Comparison of ENCODE assay signal across 9 cellular contexts in the genomic region with DNA sequence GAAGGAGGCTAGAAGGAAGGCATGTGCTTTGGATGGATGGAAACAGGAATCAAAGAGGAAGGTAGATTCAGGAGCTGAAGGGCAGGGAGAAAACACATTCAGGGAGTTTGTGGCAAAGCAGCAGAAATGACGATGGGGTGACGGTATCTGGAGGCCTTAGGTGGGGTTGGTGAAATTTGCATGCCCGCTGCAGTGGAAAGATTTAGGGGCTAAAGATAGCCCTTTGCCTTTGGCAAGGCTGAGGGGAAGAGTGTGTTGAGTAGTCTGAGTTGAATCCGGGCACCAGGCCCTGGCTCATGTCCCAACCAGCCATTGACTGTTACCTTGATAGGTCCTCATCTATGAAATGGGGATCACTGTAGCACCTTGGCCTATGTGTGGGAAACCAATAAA. TPM values are rescaled to one million over a fixed set of nuclear protein-coding genes. Genes with fewer than 3 reads are reported as not detected.
DNase-seq lines count a peak whose midpoint lies in the region; ATAC-seq, FAIRE-seq and TF ChIP-seq lines count a peak whose summit lies in the region.
"Had no signal": no experiment of that assay in that cellular context is flagged by ENCODE, and none has a peak within 500 bp of the region (broad histone marks: within the 10 kb centered on the region; RNA-seq: fewer than 3 reads in every experiment).

No MANE protein-coding gene starts in this region.

- no peak for FAIRE-seq in endothelial cell of umbilical vein (lab: Jason Lieb, UNC)

- peaks cover 70% of the 10 kb centered on the region for H3K79me2 ChIP-seq in DND-41 (ENCODE audit: insufficient read depth, low read length)
- peaks cover 62% of the 10 kb centered on the region for H3K79me2 ChIP-seq in PC-3 (ENCODE audit: low read length)
- H3K79me2 ChIP-seq in endothelial cell of umbilical vein (ENCODE audit: control insufficient read depth, insufficient read depth, low read length) = peaks cover 56% of the 10 kb centered on the region

- H3K14ac ChIP-seq in neuronal stem cell (ENCODE audit: low read length) = no peak overlapping the region

- no peak overlapping the region for H3K18ac ChIP-seq in neuronal stem cell (ENCODE audit: low read length)

- BruUV-seq in PC-3 (replicated peaks; lab: Mats Ljungman, UMichigan) (no TSS peak), endothelial cell of umbilical vein (replicated peaks; lab: Mats Ljungman, UMichigan) (no TSS peak)

- no peak overlapping the region for H4K8ac ChIP-seq in neuronal stem cell (ENCODE audit: low read depth, low read length)

- H3K4me3 ChIP-seq in DND-41 (ENCODE audit: low read depth in 1 of 2, low read length in 2 of 2) = peak overlapping the region; percentile 65 to 77; a peak in 3 of 4 replicates
- H3K4me3 ChIP-seq in PC-3 (ENCODE audit: low read length) = peak overlapping the region; percentile 92
- H3K4me3 ChIP-seq in endothelial cell of umbilical vein (replicated peaks in 1 of 3; ENCODE audit: insufficient read depth in 1 of 3, low read depth in 1 of 3, low read length in 3 of 3) = peak overlapping the region in 2 of 3 experiments; percentile 65 to 73
- peak overlapping the region; percentile 36 to 76 for H3K4me3 ChIP-seq in neuronal stem cell (ENCODE audit: low read length in 2 of 2)

- no peak overlapping the region for H2AK5ac ChIP-seq in neuronal stem cell (ENCODE audit: low read depth, low read length)

- no peak overlapping the region for H2BK5ac ChIP-seq in neuronal stem cell (ENCODE audit: low read length)

- dilution Hi-C loops in endothelial cell of umbilical vein (cut with MboI; ENCODE audit: extremely low pct_ligation_motif_present, low sequenced_read_pairs) = no loop called here

- POLR2A ChIA-PET in PC-3 (lab: Charles Lee; ENCODE audit: unreplicated experiment) (no interaction called here), endothelial cell of umbilical vein (lab: Charles Lee) (no interaction called here)

- intact Hi-C loops in PC-3 (cut with micrococcal nuclease) = loop anchor here (5.0 kb wide), 2 partner anchors 264 to 781 kb away; a partner anchor contains a TSS
- intact Hi-C loops in endothelial cell of umbilical vein (cut with micrococcal nuclease) = loop anchor here (5.0 to 10.0 kb wide), 2 partner anchors 274 to 742 kb away; a partner anchor contains a TSS

- CTCF ChIA-PET in PC-3 (lab: Charles Lee) = no interaction called here
- CTCF ChIA-PET in endothelial cell of umbilical vein (lab: Charles Lee) = no interaction called here

- no peak overlapping the region for H3K23ac ChIP-seq in neuronal stem cell (ENCODE audit: low read depth, low read length, poor library complexity)

- peak overlapping the region; percentile 89 for H3K9ac ChIP-seq in DND-41 (ENCODE audit: low read depth, low read length)
- peak overlapping the region; percentile 67 for H3K9ac ChIP-seq in PC-3 (ENCODE audit: low read length)
- H3K9ac ChIP-seq in endothelial cell of umbilical vein (replicated peaks; ENCODE audit: extremely low read depth, insufficient read depth, low read length) = peak overlapping the region; percentile 91
- no peak overlapping the region for H3K9ac ChIP-seq in neuronal stem cell (ENCODE audit: low read depth, low read length, poor library complexity)

- no peaks in the 10 kb centered on the region for H3K9me2 ChIP-seq in PC-3 (replicated peaks; ENCODE audit: low read length)

- DNase-seq in DND-41 (no peak), PC-3 (no peak), endothelial cell of umbilical vein (ENCODE audit: low read depth, low spot score) (no peak), neuronal stem cell (ENCODE audit: low spot score) (no peak), epidermal melanocyte (ENCODE audit: insufficient read length, low spot score) (no peak), mesenteric fat pad (ENCODE audit: low spot score) (no peak), NCI-H510A treated with DMSO at 0.1 percent for 48 hours (lab: John Stamatoyannopoulos, UW) (no peak)
- DNase-seq: T-helper 9 cell had no signal

- no peaks in the 10 kb centered on the region for H3F3A ChIP-seq in PC-3 (ENCODE audit: low read length, unreplicated experiment)

- H4K20me1 ChIP-seq in DND-41 (ENCODE audit: insufficient read depth, low read length) (peaks cover 51% of the 10 kb centered on the region), PC-3 (ENCODE audit: low read length) (peaks cover 39% of the 10 kb centered on the region), endothelial cell of umbilical vein (replicated peaks; ENCODE audit: control insufficient read depth, extremely low read depth, insufficient read depth, low read length) (peaks cover 4% of the 10 kb centered on the region)

- ATAC-seq in DND-41 (ENCODE audit: insufficient read depth, low read depth) (no peak), PC-3 (no peak), GM21526 (IDR thresholded peaks at IDR 0.05; ENCODE audit: low FRiP score, unreplicated experiment) (no peak)

- TF ChIP-seq POLR2A in endothelial cell of umbilical vein (IDR thresholded peaks at IDR 0.05; ENCODE audit: low read depth, low read length) = no peak

- H3K27ac ChIP-seq in DND-41 (ENCODE audit: low read length) = peak overlapping the region; percentile 90; the same call in 1 of the 2 replicates
- no peak overlapping the region for H3K27ac ChIP-seq in PC-3 (ENCODE audit: low read length)
- H3K27ac ChIP-seq in endothelial cell of umbilical vein (ENCODE audit: insufficient read depth, low read depth, low read length) = peak overlapping the region; percentile 80
- H3K27ac ChIP-seq in neuronal stem cell (replicated peaks; ENCODE audit: low read length) = no peak overlapping the region

- no peak overlapping the region for H4K91ac ChIP-seq in neuronal stem cell (ENCODE audit: low read depth, low read length, poor library complexity)

- H2BK120ac ChIP-seq in neuronal stem cell (ENCODE audit: low read depth, low read length) = no peak overlapping the region

- WGBS in neuronal stem cell (ENCODE audit: extremely low coverage in 2 of 2, insufficient read length in 2 of 2, insufficient replicate concordance in 1 of 2), 2 donors = no CpG with 5 or more reads among the region's 4 CpGs

- H2AFZ ChIP-seq in DND-41 (ENCODE audit: low read depth, low read length) (no peak overlapping the region), PC-3 (ENCODE audit: low read length) (no peak overlapping the region), endothelial cell of umbilical vein (ENCODE audit: low read depth, low read length) (no peak overlapping the region), neuronal stem cell (ENCODE audit: low read length) (no peak overlapping the region)

- no peak overlapping the region for H3K4ac ChIP-seq in neuronal stem cell (ENCODE audit: low read length)

- no peak overlapping the region for H2BK15ac ChIP-seq in neuronal stem cell (ENCODE audit: low read length)

- no peak for TF ChIP-seq CTCF in DND-41 (IDR thresholded peaks at IDR 0.05; ENCODE audit: borderline replicate concordance, extremely low read depth, low read length, poor library complexity, severe bottlenecking)
- no peak for TF ChIP-seq CTCF in PC-3 (conservative IDR thresholded peaks at IDR 0.05; ENCODE audit: low read depth, low read length)
- TF ChIP-seq CTCF in endothelial cell of umbilical vein (IDR thresholded peaks at IDR 0.05; ENCODE audit: extremely low read depth in 1 of 2, insufficient read depth in 1 of 2, low read depth in 1 of 2, low read length in 2 of 2) = no peak

- H3K27me3 ChIP-seq in DND-41 (ENCODE audit: insufficient read depth, low read length, poor library complexity) (no peaks in the 10 kb centered on the region), PC-3 (ENCODE audit: low read length) (no peaks in the 10 kb centered on the region), endothelial cell of umbilical vein (ENCODE audit: control insufficient read depth in 2 of 2, insufficient read depth in 2 of 2, low read length in 2 of 2) (no peaks in the 10 kb centered on the region), neuronal stem cell (ENCODE audit: control insufficient read depth in 3 of 3, insufficient read depth in 3 of 3, low read depth in 1 of 3, low read length in 3 of 3) (no peaks in the 10 kb centered on the region)

- no peaks in the 10 kb centered on the region for H3K9me3 ChIP-seq in DND-41 (ENCODE audit: insufficient read depth, low read length, severe bottlenecking)
- no peaks in the 10 kb centered on the region for H3K9me3 ChIP-seq in PC-3 (ENCODE audit: low read length)
- no peaks in the 10 kb centered on the region for H3K9me3 ChIP-seq in endothelial cell of umbilical vein (replicated peaks; ENCODE audit: control insufficient read depth, insufficient read depth, low read length)
- no peaks in the 10 kb centered on the region for H3K9me3 ChIP-seq in neuronal stem cell (replicated peaks in 1 of 2; ENCODE audit: control insufficient read depth in 2 of 2, insufficient read depth in 1 of 2, low read depth in 1 of 2, low read length in 2 of 2)

- no peaks in the 10 kb centered on the region for H3K9me1 ChIP-seq in endothelial cell of umbilical vein (replicated peaks; ENCODE audit: control insufficient read depth, extremely low read depth, insufficient read depth, low read length)

- H3K4me1 ChIP-seq in DND-41 (ENCODE audit: insufficient read depth, low read length) (peaks cover 75% of the 10 kb centered on the region), PC-3 (ENCODE audit: insufficient read depth, low read length) (peaks cover 55% of the 10 kb centered on the region), endothelial cell of umbilical vein (ENCODE audit: control insufficient read depth, extremely low read depth, insufficient read depth, low read length) (peaks cover 43% of the 10 kb centered on the region), neuronal stem cell (ENCODE audit: control insufficient read depth in 2 of 2, insufficient read depth in 1 of 2, low read depth in 1 of 2, low read length in 2 of 2) (peaks cover 10 to 20% of the 10 kb centered on the region in 2 donors)

- no peak overlapping the region for H2BK12ac ChIP-seq in neuronal stem cell (ENCODE audit: low read length)

- H3K36me3 ChIP-seq in DND-41 (ENCODE audit: insufficient read depth, low read length) (peaks cover 40% of the 10 kb centered on the region), PC-3 (ENCODE audit: low read depth, low read length) (peaks cover 9% of the 10 kb centered on the region; the same call in 1 of the 2 replicates), endothelial cell of umbilical vein (ENCODE audit: control insufficient read depth in 2 of 2, extremely low read depth in 1 of 2, insufficient read depth in 2 of 2, low read length in 2 of 2) (peaks cover 12 to 15% of the 10 kb centered on the region in 2 experiments), neuronal stem cell (replicated peaks in 1 of 2; ENCODE audit: control insufficient read depth in 2 of 2, insufficient read depth in 2 of 2, low read length in 2 of 2) (peaks cover 14 to 45% of the 10 kb centered on the region in 2 donors)

- H3K79me1 ChIP-seq in neuronal stem cell (ENCODE audit: low read depth, low read length) = peaks cover 11% of the 10 kb centered on the region

- H3K4me2 ChIP-seq in DND-41 (ENCODE audit: insufficient read depth, low read length) (peak overlapping the region; percentile 73), PC-3 (ENCODE audit: low read length) (peak overlapping the region; percentile 99), endothelial cell of umbilical vein (ENCODE audit: insufficient read depth, low read length) (peak overlapping the region; percentile 84), neuronal stem cell (ENCODE audit: insufficient read depth, low read length, poor library complexity, severe bottlenecking) (peak overlapping the region; percentile 67)

RNA-seq across cellular contexts. Expression of a gene that starts 1.3 kb away (rescaled TPM):
- 16.0 and 17.9 TPM in 2 replicates for total RNA-seq in PC-3 (2014; rRNA removed)
- total RNA-seq in endothelial cell of umbilical vein = 10.0 and 12.5 TPM in 2 replicates
- polyA plus RNA-seq in endothelial cell of umbilical vein = 9.7 and 19.6 TPM in 2 replicates
- 9.3 and 14.4 TPM in 2 replicates for polyA plus RNA-seq in endothelial cell of umbilical vein (2011; cell fraction: cytosol; rRNA removed)
- 29.8 and 58.4 TPM in 2 replicates for polyA plus RNA-seq in endothelial cell of umbilical vein (2011; cell fraction: nucleus; rRNA removed)
- polyA plus RNA-seq in endothelial cell of umbilical vein (2012) = 8.6 and 11.6 TPM in 2 replicates
- polyA minus RNA-seq in endothelial cell of umbilical vein = 48.7 and 50.8 TPM in 2 replicates
- 19.0 TPM for polyA minus RNA-seq in endothelial cell of umbilical vein (2011; cell fraction: cytosol; rRNA and poly(A)+ RNA removed)
- polyA minus RNA-seq in endothelial cell of umbilical vein (2011; cell fraction: nucleus; rRNA and poly(A)+ RNA removed) = 27.7 and 30.5 TPM in 2 replicates
- 6.0 TPM for polyA plus RNA-seq in neuronal stem cell (2013, experiment 1 of 2)
- 6.0 TPM for polyA plus RNA-seq in neuronal stem cell (2013, experiment 2 of 2)
- total RNA-seq in mesenteric fat pad = 14.6 TPM

RNA-seq across cellular contexts. Expression of a gene that starts 12.7 kb away (rescaled TPM):
- 82.0 and 98.0 TPM in 2 replicates for total RNA-seq in PC-3 (2014; rRNA removed)
- 27.1 and 28.5 TPM in 2 replicates for total RNA-seq in endothelial cell of umbilical vein
- 39.2 and 40.2 TPM in 2 replicates for polyA plus RNA-seq in endothelial cell of umbilical vein
- 34.6 and 43.2 TPM in 2 replicates for polyA plus RNA-seq in endothelial cell of umbilical vein (2011; cell fraction: cytosol; rRNA removed)
- 17.9 and 19.9 TPM in 2 replicates for polyA plus RNA-seq in endothelial cell of umbilical vein (2011; cell fraction: nucleus; rRNA removed)
- 28.4 and 32.3 TPM in 2 replicates for polyA plus RNA-seq in endothelial cell of umbilical vein (2012)
- 18.0 and 19.8 TPM in 2 replicates for polyA minus RNA-seq in endothelial cell of umbilical vein
- 12.4 TPM for polyA minus RNA-seq in endothelial cell of umbilical vein (2011; cell fraction: cytosol; rRNA and poly(A)+ RNA removed)
- 6.6 TPM in 2 replicates for polyA minus RNA-seq in endothelial cell of umbilical vein (2011; cell fraction: nucleus; rRNA and poly(A)+ RNA removed)
- 32.1 TPM for polyA plus RNA-seq in neuronal stem cell (2013, experiment 1 of 2)
- 32.9 TPM for polyA plus RNA-seq in neuronal stem cell (2013, experiment 2 of 2)
- total RNA-seq in mesenteric fat pad = 18.8 TPM

RNA-seq across cellular contexts. Expression of a gene that starts 58.0 kb away (rescaled TPM):
- total RNA-seq in PC-3 (2014; rRNA removed) = 5.0 and 7.8 TPM in 2 replicates
- total RNA-seq in endothelial cell of umbilical vein = 8.1 and 10.1 TPM in 2 replicates
- 3.2 and 4.7 TPM in 2 replicates for polyA plus RNA-seq in endothelial cell of umbilical vein
- 2.1 and 2.4 TPM in 2 replicates for polyA plus RNA-seq in endothelial cell of umbilical vein (2011; cell fraction: cytosol; rRNA removed)
- polyA plus RNA-seq in endothelial cell of umbilical vein (2011; cell fraction: nucleus; rRNA removed) = 17.3 and 23.8 TPM in 2 replicates
- 4.6 and 5.4 TPM in 2 replicates for polyA plus RNA-seq in endothelial cell of umbilical vein (2012)
- 4.7 and 8.5 TPM in 2 replicates for polyA minus RNA-seq in endothelial cell of umbilical vein
- polyA minus RNA-seq in endothelial cell of umbilical vein (2011; cell fraction: cytosol; rRNA and poly(A)+ RNA removed) = 2.7 TPM
- polyA minus RNA-seq in endothelial cell of umbilical vein (2011; cell fraction: nucleus; rRNA and poly(A)+ RNA removed) = 13.8 and 17.3 TPM in 2 replicates
- polyA plus RNA-seq in neuronal stem cell (2013, experiment 1 of 2) = 5.9 TPM
- 6.0 TPM for polyA plus RNA-seq in neuronal stem cell (2013, experiment 2 of 2)
- total RNA-seq in mesenteric fat pad = 8.4 TPM

Comparison
In these comparisons a context has a peak if more than half of its experiments do, and no peak if none do; other contexts are left out.
1. H3K27ac ChIP-seq: peak in DND-41 (single experiment) and endothelial cell of umbilical vein (single experiment); none in PC-3 (single experiment) and neuronal stem cell (single experiment).
2. Peak in every context shown above with its lines, with median percentiles within 50 percentile points of each other: H3K4me2 ChIP-seq and H3K4me3 ChIP-seq.